In genomic region chr12:124411291-124411878, GRCh38 we compare ENCODE assay signal across 8 cellular contexts.
A peak's percentile ranks its signal among the peaks of the same experiment; 100 is the strongest.
DNase-seq lines count a peak whose midpoint lies in the region; ATAC-seq and TF ChIP-seq lines count a peak whose summit lies in the region.

No MANE protein-coding gene starts in this region.

- CTCF ChIA-PET in Calu3 (lab: Charles Lee) (no interaction called here), HEK293T (lab: Yijun Ruan, JAX) (no interaction called here)
- CTCF ChIA-PET in activated naive CD4-positive, alpha-beta T cell treated with anti-CD3 and anti-CD28 coated beads, Interleukin-2, amount 10 ng/mL, durations not matched to agents 7 days and 5 days (lab: Charles Lee) = no interaction called here

- no peak for ATAC-seq in T-helper 17 cell

- DNase-seq in Calu3 (no peak), T-helper 17 cell (no peak), fibroblast of the conjunctiva (ENCODE audit: low read depth) (peak; percentile 72), renal cortical epithelial cell (ENCODE audit: low read depth) (peak; percentile 68), HEK293T (ENCODE audit: extremely low spot score) (no peak), NCI-H2196 treated with DMSO at 0.1 percent for 48 hours (lab: John Stamatoyannopoulos, UW; ENCODE audit: unreplicated experiment) (no peak)
- no peak for DNase-seq in activated naive CD4-positive, alpha-beta T cell treated with anti-CD3 and anti-CD28 coated beads, Interleukin-2, amount 10 ng/mL, durations not matched to agents 7 days and 5 days
- no peak for DNase-seq in stimulated activated naive CD4-positive, alpha-beta T cell (lab: John Stamatoyannopoulos, UW)

- H3K27ac Mint-ChIP-seq in Calu3 (ENCODE audit: unreplicated experiment) = peak overlapping the region; percentile 1
- H3K27ac Mint-ChIP-seq in T-helper 17 cell = peak overlapping the region; percentile 83
- H3K27ac Mint-ChIP-seq in activated naive CD4-positive, alpha-beta T cell treated with anti-CD3 and anti-CD28 coated beads, Interleukin-2, amount 10 ng/mL, durations not matched to agents 7 days and 5 days = no peak overlapping the region

- H3K36me3 Mint-ChIP-seq in Calu3 (ENCODE audit: insufficient read depth, unreplicated experiment) (peaks cover 67% of the 10 kb centered on the region), T-helper 17 cell (ENCODE audit: low read depth) (peaks cover 3% of the 10 kb centered on the region)
- peaks cover 1% of the 10 kb centered on the region for H3K36me3 Mint-ChIP-seq in activated naive CD4-positive, alpha-beta T cell treated with anti-CD3 and anti-CD28 coated beads, Interleukin-2, amount 10 ng/mL, durations not matched to agents 7 days and 5 days

- intact Hi-C loops in Calu3 (cut with micrococcal nuclease; ENCODE audit: unreplicated experiment) = no loop called here

- H3K4me1 Mint-ChIP-seq in Calu3 (ENCODE audit: low read depth, unreplicated experiment) (no peaks in the 10 kb centered on the region), T-helper 17 cell (peaks cover 7% of the 10 kb centered on the region)
- no peaks in the 10 kb centered on the region for H3K4me1 Mint-ChIP-seq in activated naive CD4-positive, alpha-beta T cell treated with anti-CD3 and anti-CD28 coated beads, Interleukin-2, amount 10 ng/mL, durations not matched to agents 7 days and 5 days

- H3K9me3 Mint-ChIP-seq in Calu3 (ENCODE audit: low read depth, unreplicated experiment) = no peaks in the 10 kb centered on the region
- H3K9me3 Mint-ChIP-seq in activated naive CD4-positive, alpha-beta T cell treated with anti-CD3 and anti-CD28 coated beads, Interleukin-2, amount 10 ng/mL, durations not matched to agents 7 days and 5 days = no peaks in the 10 kb centered on the region

- POLR2A ChIA-PET in HEK293T (lab: Yijun Ruan, JAX) = no interaction called here

- no TSS peak for BruUV-seq in Calu3 (replicated peaks; lab: Mats Ljungman, UMichigan)

- H3K9me3 ChIP-seq in T-helper 17 cell (ENCODE audit: control insufficient read depth, low read length, poor library complexity, severe bottlenecking) = no peaks in the 10 kb centered on the region

- no peak for TF ChIP-seq CTCF in Calu3 (IDR thresholded peaks at IDR 0.05; ENCODE audit: unreplicated experiment)

- no peak overlapping the region for H3K4me3 Mint-ChIP-seq in Calu3 (ENCODE audit: low read depth, unreplicated experiment)
- H3K4me3 Mint-ChIP-seq in T-helper 17 cell = no peak overlapping the region
- no peak overlapping the region for H3K4me3 Mint-ChIP-seq in activated naive CD4-positive, alpha-beta T cell treated with anti-CD3 and anti-CD28 coated beads, Interleukin-2, amount 10 ng/mL, durations not matched to agents 7 days and 5 days

- H3K27me3 Mint-ChIP-seq in Calu3 (ENCODE audit: unreplicated experiment) = no peaks in the 10 kb centered on the region
- no peaks in the 10 kb centered on the region for H3K27me3 Mint-ChIP-seq in T-helper 17 cell
- no peaks in the 10 kb centered on the region for H3K27me3 Mint-ChIP-seq in activated naive CD4-positive, alpha-beta T cell treated with anti-CD3 and anti-CD28 coated beads, Interleukin-2, amount 10 ng/mL, durations not matched to agents 7 days and 5 days

TF ChIP-seq in HEK293T, 16 proteins besides CTCF, POLR2A, EP300 and RAD21:
- no peak for TF ChIP-seq L3MBTL2 (conservative IDR thresholded peaks at IDR 0.05)
- no peak for TF ChIP-seq ELF4 (IDR thresholded peaks at IDR 0.05)
- no peak for TF ChIP-seq FOXM1 (IDR thresholded peaks at IDR 0.05; ENCODE audit: borderline replicate concordance)
- TF ChIP-seq FOXK2 (IDR thresholded peaks at IDR 0.05) = no peak
- TF ChIP-seq FOXA1 (IDR thresholded peaks at IDR 0.05) = no peak
- no peak for TF ChIP-seq CTBP1 (IDR thresholded peaks at IDR 0.05; ENCODE audit: borderline replicate concordance)
- TF ChIP-seq BHLHE40 (IDR thresholded peaks at IDR 0.05; ENCODE audit: borderline replicate concordance) = no peak
- no peak for TF ChIP-seq SUZ12 (IDR thresholded peaks at IDR 0.05)
- no peak for TF ChIP-seq HDGF (IDR thresholded peaks at IDR 0.05; ENCODE audit: borderline replicate concordance)
- TF ChIP-seq ZNF384 (IDR thresholded peaks at IDR 0.05) = no peak
- TF ChIP-seq LEF1 (IDR thresholded peaks at IDR 0.05; ENCODE audit: borderline replicate concordance) = no peak
- TF ChIP-seq PKNOX1 (IDR thresholded peaks at IDR 0.05) = no peak
- TF ChIP-seq NFRKB (IDR thresholded peaks at IDR 0.05) = no peak
- no peak for TF ChIP-seq TARDBP (IDR thresholded peaks at IDR 0.05)
- no peak for TF ChIP-seq SP1 (IDR thresholded peaks at IDR 0.05)
- TF ChIP-seq ARNT (IDR thresholded peaks at IDR 0.05) = no peak

Comparison
In these comparisons a context has a peak if more than half of its experiments do, and no peak if none do; other contexts are left out.
1. DNase-seq: peak in fibroblast of the conjunctiva (single experiment) and renal cortical epithelial cell (single experiment); none in Calu3 (single experiment), T-helper 17 cell (0 of 3), HEK293T (single experiment), activated naive CD4-positive, alpha-beta T cell treated with anti-CD3 and anti-CD28 coated beads, Interleukin-2, amount 10 ng/mL, durations not matched to agents 7 days and 5 days (single experiment), stimulated activated naive CD4-positive, alpha-beta T cell (0 of 6) and NCI-H2196 treated with DMSO at 0.1 percent for 48 hours (single experiment).